16 cellular contexts compared by ENCODE assay signal in the genomic region with DNA sequence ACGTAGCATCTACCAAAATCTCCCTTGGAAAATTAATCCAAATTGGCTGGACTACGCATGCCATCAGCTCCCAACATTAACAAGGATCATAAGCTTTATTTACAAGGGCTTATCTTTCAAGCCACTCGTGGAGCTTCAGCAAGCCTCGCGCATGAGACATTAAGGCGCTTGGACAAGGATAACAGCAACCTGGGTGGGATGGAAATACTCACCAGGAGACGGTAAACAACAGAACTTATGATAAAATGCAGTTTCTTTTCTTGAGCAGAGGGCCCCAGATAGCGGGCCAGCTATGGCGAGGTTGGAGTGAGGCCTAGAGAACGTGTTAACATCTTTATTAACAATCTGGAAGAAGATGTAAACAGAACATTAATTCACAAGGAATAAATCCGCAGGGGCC.
A peak's percentile ranks its signal among the peaks of the same experiment; 100 is the strongest.
DNase-seq lines count a peak whose midpoint lies in the region; ATAC-seq and TF ChIP-seq lines count a peak whose summit lies in the region.
"Had no signal": no experiment of that assay in that cellular context is flagged by ENCODE, and none has a peak within 500 bp of the region (broad histone marks: within the 10 kb centered on the region; RNA-seq: fewer than 3 reads in every experiment).

No MANE protein-coding gene starts in this region.

- H3K27ac Mint-ChIP-seq in stimulated activated memory B cell treated with anti-CD40 and anti-IgM and Interleukin-4, amounts not matched to agents 10 μg/mL and 1 μg/mL and 100 μg/mL, for 72 hours = no peak overlapping the region
- H3K27ac Mint-ChIP-seq: CD4-positive, alpha-beta T cell; GM23338 had no signal

- ATAC-seq in left colon = no peak
- no peak for ATAC-seq in stimulated activated memory B cell treated with anti-CD40 and anti-IgM and Interleukin-4, amounts not matched to agents 10 μg/mL and 1 μg/mL and 100 μg/mL, for 72 hours
- ATAC-seq in GM19395 (IDR thresholded peaks at IDR 0.05; ENCODE audit: unreplicated experiment) = no peak
- ATAC-seq: A549, GM23338 had no signal

- H3K36me3 Mint-ChIP-seq in stimulated activated memory B cell treated with anti-CD40 and anti-IgM and Interleukin-4, amounts not matched to agents 10 μg/mL and 1 μg/mL and 100 μg/mL, for 72 hours = no peaks in the 10 kb centered on the region

- peaks cover 8% of the 10 kb centered on the region for H3K27me3 Mint-ChIP-seq in stimulated activated memory B cell treated with anti-CD40 and anti-IgM and Interleukin-4, amounts not matched to agents 10 μg/mL and 1 μg/mL and 100 μg/mL, for 72 hours
- H3K27me3 Mint-ChIP-seq: CD4-positive, alpha-beta T cell had no signal

- DNase-seq in NCI-H748 (lab: John Stamatoyannopoulos, UW; ENCODE audit: unreplicated experiment) (peak; percentile 15), NCI-H748 treated with DMSO at 0.1 percent for 48 hours (lab: John Stamatoyannopoulos, UW) (no peak), amniotic epithelial cell (ENCODE audit: low read depth) (peak; percentile 12), left colon (peak; percentile 14 to 32), foreskin fibroblast (no peak)
- DNase-seq: AML-193; Caco-2; CD4-positive, alpha-beta T cell; DMS153; DND-41; EL; HCEC 1CT had no signal

- no peak for TF ChIP-seq CTCF in foreskin fibroblast (IDR thresholded peaks at IDR 0.05; ENCODE audit: low read depth, low read length)

- intact Hi-C loops in left colon (cut with DNase I, micrococcal nuclease) = no loop called here

- H3K4me3 Mint-ChIP-seq in stimulated activated memory B cell treated with anti-CD40 and anti-IgM and Interleukin-4, amounts not matched to agents 10 μg/mL and 1 μg/mL and 100 μg/mL, for 72 hours = no peak overlapping the region
- H3K4me3 Mint-ChIP-seq: CD4-positive, alpha-beta T cell; GM23338 had no signal

- H3K9me3 Mint-ChIP-seq in stimulated activated memory B cell treated with anti-CD40 and anti-IgM and Interleukin-4, amounts not matched to agents 10 μg/mL and 1 μg/mL and 100 μg/mL, for 72 hours = no peaks in the 10 kb centered on the region
- H3K9me3 Mint-ChIP-seq: CD4-positive, alpha-beta T cell; GM23338 had no signal

- H3K4me1 Mint-ChIP-seq in stimulated activated memory B cell treated with anti-CD40 and anti-IgM and Interleukin-4, amounts not matched to agents 10 μg/mL and 1 μg/mL and 100 μg/mL, for 72 hours = no peaks in the 10 kb centered on the region

- no peak overlapping the region for H3K4me3 ChIP-seq in foreskin fibroblast (ENCODE audit: low read depth in 1 of 2, low read length in 2 of 2)
- H3K4me3 ChIP-seq: A549, GM23338 had no signal

Comparison
In these comparisons a context has a peak if more than half of its experiments do, and no peak if none do; other contexts are left out.
1. DNase-seq: peak in NCI-H748 (single experiment), amniotic epithelial cell (single experiment) and left colon (2 of 2); none in NCI-H748 treated with DMSO at 0.1 percent for 48 hours (single experiment) and foreskin fibroblast (0 of 2).